ENCODE assay signal across 8 cellular contexts in genomic region chr10:45673074-45673628, GRCh38. TPM values are rescaled to one million over a fixed set of nuclear protein-coding genes. Genes with fewer than 3 reads are reported as not detected.
DNase-seq lines count a peak whose midpoint lies in the region; ATAC-seq and TF ChIP-seq lines count a peak whose summit lies in the region.

No MANE protein-coding gene starts in this region.

- H3K4me1 Mint-ChIP-seq in CD4-positive, CD25-positive, alpha-beta regulatory T cell: peaks cover 5 to 44% (median 38%) of the 10 kb centered on the region in 4 donors
- H3K4me1 Mint-ChIP-seq in MCF 10A (ENCODE audit: insufficient read depth, unreplicated experiment): no peaks in the 10 kb centered on the region

- POLR2A ChIA-PET in MCF 10A (lab: Yijun Ruan, JAX): no interaction called here

- no peaks in the 10 kb centered on the region for H3K36me3 Mint-ChIP-seq in CD4-positive, CD25-positive, alpha-beta regulatory T cell
- H3K36me3 Mint-ChIP-seq in MCF 10A (ENCODE audit: insufficient read depth, unreplicated experiment): no peaks in the 10 kb centered on the region

- H3K36me3 ChIP-seq in CD4-positive, CD25-positive, alpha-beta regulatory T cell (ENCODE audit: control insufficient read depth, insufficient read depth, low read length): no peaks in the 10 kb centered on the region
- H3K36me3 ChIP-seq in lung (ENCODE audit: control insufficient read depth in 2 of 2, insufficient read depth in 2 of 2, low read length in 2 of 2): no peaks in the 10 kb centered on the region
- H3K36me3 ChIP-seq in urinary bladder (ENCODE audit: insufficient read depth): no peaks in the 10 kb centered on the region

- H3K9me3 Mint-ChIP-seq in CD4-positive, CD25-positive, alpha-beta regulatory T cell: peaks cover 0 to 2% (median 0%) of the 10 kb centered on the region in 7 donors
- H3K9me3 Mint-ChIP-seq in MCF 10A (ENCODE audit: unreplicated experiment): no peaks in the 10 kb centered on the region

- CTCF ChIA-PET in MCF 10A (lab: Yijun Ruan, JAX): interaction anchor here (0.6 to 3.7 kb wide), 8 partner anchors 10 to 268 kb away, joined by 3 to 21 read pairs (median 4); no protein-coding TSS in a partner anchor

- WGBS in lung, 2 donors: 55% methylated on average over 19 of the region's 19 CpGs
- 38% methylated on average over 19 of the region's 19 CpGs for WGBS in urinary bladder

- no peak for TF ChIP-seq CTCF in MCF 10A (IDR thresholded peaks at IDR 0.05; ENCODE audit: unreplicated experiment)
- no peak for TF ChIP-seq CTCF in lung (IDR thresholded peaks at IDR 0.05; ENCODE audit: control extremely low read depth, extremely low read depth)

- H3K9me3 ChIP-seq in CD4-positive, CD25-positive, alpha-beta regulatory T cell (ENCODE audit: control insufficient read depth in 2 of 2, low read length in 2 of 2): no peaks in the 10 kb centered on the region
- peaks cover 0 to 3% of the 10 kb centered on the region in 2 donors for H3K9me3 ChIP-seq in lung (ENCODE audit: control insufficient read depth in 2 of 2, insufficient read depth in 1 of 2, low read length in 1 of 2)

- ATAC-seq in CD4-positive, CD25-positive, alpha-beta regulatory T cell (ENCODE audit: low read depth in 2 of 2): no peak
- no peak for ATAC-seq in lung (ENCODE audit: insufficient read depth, low FRiP score)
- ATAC-seq in HG03342 (IDR thresholded peaks at IDR 0.05; ENCODE audit: unreplicated experiment): no peak
- no peak for ATAC-seq in GM18909 (IDR thresholded peaks at IDR 0.05; ENCODE audit: poor library complexity, unreplicated experiment)

- BruUV-seq in MCF 10A (replicated peaks; lab: Mats Ljungman, UMichigan): TSS peak; percentile 47

- peaks cover 3% of the 10 kb centered on the region for H3K4me1 ChIP-seq in CD4-positive, CD25-positive, alpha-beta regulatory T cell (ENCODE audit: control insufficient read depth, insufficient read depth, low read length, poor library complexity, severe bottlenecking)
- H3K4me1 ChIP-seq in lung (ENCODE audit: control insufficient read depth in 2 of 2, insufficient read depth in 2 of 2, low read length in 2 of 2): peaks cover 0 to 6% of the 10 kb centered on the region in 2 donors
- no peaks in the 10 kb centered on the region for H3K4me1 ChIP-seq in urinary bladder (ENCODE audit: insufficient read depth)

- peak overlapping the region; percentile 19 for H3K4me3 ChIP-seq in CD4-positive, CD25-positive, alpha-beta regulatory T cell (ENCODE audit: low read depth, low read length)
- H3K4me3 ChIP-seq in lung (peak overlapping the region; percentile 48), urinary bladder (ENCODE audit: low read depth, low read length) (peak overlapping the region; percentile 50)

- H3K4me3 Mint-ChIP-seq in CD4-positive, CD25-positive, alpha-beta regulatory T cell: peak overlapping the region; percentile 89 to 93 (median 92)
- H3K4me3 Mint-ChIP-seq in MCF 10A (ENCODE audit: unreplicated experiment): peak overlapping the region; percentile 81

- DNase-seq in CD4-positive, CD25-positive, alpha-beta regulatory T cell: peak in 1 of 3 donors; percentile 15
- DNase-seq in MCF 10A (ENCODE audit: unreplicated experiment) (peak; percentile 14), lung (ENCODE audit: low spot score) (peak; percentile 34), DMS153 (lab: John Stamatoyannopoulos, UW) (no peak)

- peak overlapping the region; percentile 70 for H3K27ac ChIP-seq in CD4-positive, CD25-positive, alpha-beta regulatory T cell (ENCODE audit: insufficient read depth, low read length, poor library complexity, severe bottlenecking)
- peak overlapping the region; percentile 69 to 96 for H3K27ac ChIP-seq in lung (ENCODE audit: low read depth in 1 of 2, low read length in 1 of 2)
- peak overlapping the region; percentile 81 for H3K27ac ChIP-seq in urinary bladder (ENCODE audit: low read depth)

- peak overlapping the region; percentile 53 to 96 (median 90) for H3K27ac Mint-ChIP-seq in CD4-positive, CD25-positive, alpha-beta regulatory T cell
- H3K27ac Mint-ChIP-seq in MCF 10A (ENCODE audit: low read depth, unreplicated experiment): peak overlapping the region; percentile 70

- intact Hi-C loops in MCF 10A (cut with micrococcal nuclease): loop anchor here (2.0 to 5.0 kb wide), 2 partner anchors 78 to 354 kb away; no protein-coding TSS in a partner anchor

- no peak for TF ChIP-seq EP300 in Ishikawa (IDR thresholded peaks at IDR 0.05; ENCODE audit: borderline replicate concordance)

- no peaks in the 10 kb centered on the region for H3K27me3 Mint-ChIP-seq in CD4-positive, CD25-positive, alpha-beta regulatory T cell
- no peaks in the 10 kb centered on the region for H3K27me3 Mint-ChIP-seq in MCF 10A (ENCODE audit: insufficient read depth, unreplicated experiment)

- TF ChIP-seq RAD21 in Ishikawa (IDR thresholded peaks at IDR 0.05; ENCODE audit: low read depth): no peak

- H3K27me3 ChIP-seq in CD4-positive, CD25-positive, alpha-beta regulatory T cell (ENCODE audit: control insufficient read depth, insufficient read depth, low read length): no peaks in the 10 kb centered on the region
- no peaks in the 10 kb centered on the region for H3K27me3 ChIP-seq in lung (ENCODE audit: control insufficient read depth, insufficient read depth)

TF ChIP-seq in Ishikawa, 13 proteins besides CTCF, POLR2A, EP300 and RAD21:
- TF ChIP-seq, protein P1, sequence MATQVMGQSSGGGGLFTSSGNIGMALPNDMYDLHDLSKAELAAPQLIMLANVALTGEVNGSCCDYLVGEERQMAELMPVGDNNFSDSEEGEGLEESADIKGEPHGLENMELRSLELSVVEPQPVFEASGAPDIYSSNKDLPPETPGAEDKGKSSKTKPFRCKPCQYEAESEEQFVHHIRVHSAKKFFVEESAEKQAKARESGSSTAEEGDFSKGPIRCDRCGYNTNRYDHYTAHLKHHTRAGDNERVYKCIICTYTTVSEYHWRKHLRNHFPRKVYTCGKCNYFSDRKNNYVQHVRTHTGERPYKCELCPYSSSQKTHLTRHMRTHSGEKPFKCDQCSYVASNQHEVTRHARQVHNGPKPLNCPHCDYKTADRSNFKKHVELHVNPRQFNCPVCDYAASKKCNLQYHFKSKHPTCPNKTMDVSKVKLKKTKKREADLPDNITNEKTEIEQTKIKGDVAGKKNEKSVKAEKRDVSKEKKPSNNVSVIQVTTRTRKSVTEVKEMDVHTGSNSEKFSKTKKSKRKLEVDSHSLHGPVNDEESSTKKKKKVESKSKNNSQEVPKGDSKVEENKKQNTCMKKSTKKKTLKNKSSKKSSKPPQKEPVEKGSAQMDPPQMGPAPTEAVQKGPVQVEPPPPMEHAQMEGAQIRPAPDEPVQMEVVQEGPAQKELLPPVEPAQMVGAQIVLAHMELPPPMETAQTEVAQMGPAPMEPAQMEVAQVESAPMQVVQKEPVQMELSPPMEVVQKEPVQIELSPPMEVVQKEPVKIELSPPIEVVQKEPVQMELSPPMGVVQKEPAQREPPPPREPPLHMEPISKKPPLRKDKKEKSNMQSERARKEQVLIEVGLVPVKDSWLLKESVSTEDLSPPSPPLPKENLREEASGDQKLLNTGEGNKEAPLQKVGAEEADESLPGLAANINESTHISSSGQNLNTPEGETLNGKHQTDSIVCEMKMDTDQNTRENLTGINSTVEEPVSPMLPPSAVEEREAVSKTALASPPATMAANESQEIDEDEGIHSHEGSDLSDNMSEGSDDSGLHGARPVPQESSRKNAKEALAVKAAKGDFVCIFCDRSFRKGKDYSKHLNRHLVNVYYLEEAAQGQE (IDR thresholded peaks at IDR 0.05; ENCODE audit: low read depth): no peak
- TF ChIP-seq TAF1 (IDR thresholded peaks at IDR 0.05; ENCODE audit: low read depth) (no peak), FOXM1 (IDR thresholded peaks at IDR 0.05; ENCODE audit: borderline replicate concordance, low read depth) (no peak), NFIC (IDR thresholded peaks at IDR 0.05) (peak; percentile 50), CREB1 (IDR thresholded peaks at IDR 0.05; ENCODE audit: low read depth) (no peak)

RNA-seq across cellular contexts. Expression of gene ZFAND4, which starts 0.6 kb away (rescaled TPM):
- total RNA-seq in CD4-positive, CD25-positive, alpha-beta regulatory T cell: 34.7 TPM
- 10 to 100 TPM; 17.4 to 19.9 (median 18.8) TPM for polyA plus RNA-seq in CD4-positive, CD25-positive, alpha-beta regulatory T cell
- 4.9 and 5.0 TPM in 2 replicates for total RNA-seq in MCF 10A (2022)
- total RNA-seq in lung: 10 to 100 TPM; 17.9 to 19.1 TPM
- polyA plus RNA-seq in lung: 1 to 10 TPM; 4.4 to 5.2 TPM
- 19.2 TPM for total RNA-seq in urinary bladder
- polyA plus RNA-seq in urinary bladder: 6.7 TPM

RNA-seq across cellular contexts. Expression of gene WASHC2C, which starts 53.9 kb away (rescaled TPM):
- 68.1 TPM for total RNA-seq in CD4-positive, CD25-positive, alpha-beta regulatory T cell
- 10 to 100 TPM in 3 of 4 donors, 1 to 10 TPM in 1; 9.4 to 14.3 (median 12.7) TPM for polyA plus RNA-seq in CD4-positive, CD25-positive, alpha-beta regulatory T cell
- total RNA-seq in MCF 10A (2022): 18.2 and 24.5 TPM in 2 replicates
- total RNA-seq in lung: 10 to 100 TPM; 34.6 to 70.1 TPM
- polyA plus RNA-seq in lung: 10 to 100 TPM; 20.2 to 32.6 TPM
- total RNA-seq in urinary bladder: 41.7 TPM
- polyA plus RNA-seq in urinary bladder: 27.1 TPM
